10 cellular contexts compared by ENCODE assay signal in genomic region chr1:6180215-6180577, GRCh38. TPM values are rescaled to one million over a fixed set of nuclear protein-coding genes. Genes with fewer than 3 reads are reported as not detected.
DNase-seq lines count a peak whose midpoint lies in the region; ATAC-seq and TF ChIP-seq lines count a peak whose summit lies in the region.
"Had no signal": no experiment of that assay in that cellular context is flagged by ENCODE, and none has a peak within 500 bp of the region (broad histone marks: within the 10 kb centered on the region; RNA-seq: fewer than 3 reads in every experiment).

CHD5 (minus strand) TSS chr1:6180321; CDS start chr1:6180023, 298 bp downstream.

- no peak within 1 kb of the TSS for H2BK15ac ChIP-seq in IMR-90 (ENCODE audit: low read depth, low read length)

- no peak within 1 kb of the TSS for H2BK20ac ChIP-seq in IMR-90 (ENCODE audit: low read depth, low read length)

- H3K18ac ChIP-seq in IMR-90 (ENCODE audit: low read depth, low read length) (no peak within 1 kb of the TSS), trophoblast cell (ENCODE audit: low read length) (no peak within 1 kb of the TSS)

- H2BK5ac ChIP-seq in IMR-90 (ENCODE audit: low read depth, low read length, poor library complexity, severe bottlenecking) (no peak within 1 kb of the TSS), trophoblast cell (ENCODE audit: low read depth, low read length, poor library complexity) (no peak within 1 kb of the TSS)

- H3K79me1 ChIP-seq in IMR-90 (ENCODE audit: low read depth in 1 of 2, low read length in 2 of 2) (peaks cover 12% of the 10 kb centered on the region in 2 experiments), trophoblast cell (ENCODE audit: low read length) (no peaks in the 10 kb centered on the region)

- H3K4me3 ChIP-seq in IMR-90 (ENCODE audit: insufficient read depth, low read depth, low read length), result 0 out of 2 replicates have a peak within 1 kb of the TSS, but pooled peaks have one; percentile 10
- H3K4me3 ChIP-seq in trophoblast cell (ENCODE audit: low read depth, low read length), result no peak within 1 kb of the TSS

- in situ Hi-C loops in IMR-90 (cut with MboI; ENCODE audit: low sequenced_read_pairs), result no loop called here

- H3K79me2 ChIP-seq in trophoblast cell (ENCODE audit: control insufficient read depth, insufficient read depth, low read length, poor library complexity), result no peaks in the 10 kb centered on the region

- ATAC-seq in IMR-90 (ENCODE audit: low read depth), result peak; percentile 9; the same call in 1 of the 2 replicates
- no peak for ATAC-seq in GM21360 (IDR thresholded peaks at IDR 0.05; ENCODE audit: unreplicated experiment)
- ATAC-seq in GM21737 (IDR thresholded peaks at IDR 0.05; ENCODE audit: unreplicated experiment), result no peak

- no peak within 1 kb of the TSS for H3K23ac ChIP-seq in IMR-90 (ENCODE audit: low read depth, low read length)
- no peak within 1 kb of the TSS for H3K23ac ChIP-seq in trophoblast cell (ENCODE audit: low read length)

- DNase-seq in DMS79 (lab: John Stamatoyannopoulos, UW) (peak; percentile 15), IMR-90 (no peak), cerebellum (ENCODE audit: low spot score) (peak; percentile 80), trophoblast cell (no peak)
- DNase-seq in stimulated activated CD4-positive, alpha-beta T cell treated with anti-CD3 and anti-CD28 coated beads, Interleukin-1b, Interleukin-23, amount 100 ng/mL, for 48 hours, result no peak
- no peak for DNase-seq in stimulated activated CD8-positive, alpha-beta memory T cell treated with anti-CD3 and anti-CD28 coated beads, Interleukin-4, amount 100 ng/mL, for 48 hours
- DNase-seq: cortex of kidney had no signal

- CTCF ChIA-PET in IMR-90 (lab: Yijun Ruan, JAX), result no interaction called here

- H4K12ac ChIP-seq in trophoblast cell (ENCODE audit: low read depth, low read length), result no peak within 1 kb of the TSS

- no peak within 1 kb of the TSS for H4K8ac ChIP-seq in IMR-90 (ENCODE audit: low read depth in 2 of 2, low read length in 2 of 2)
- H4K8ac ChIP-seq in trophoblast cell (ENCODE audit: low read depth, low read length), result no peak within 1 kb of the TSS

- TF ChIP-seq CTCF in IMR-90 (conservative IDR thresholded peaks at IDR 0.05; ENCODE audit: low read depth, low read length), result 0 out of 2 replicates have a peak, but pooled peaks have one; percentile 16

- POLR2A ChIA-PET in IMR-90 (lab: Charles Lee; ENCODE audit: unreplicated experiment), result no interaction called here

- no peak within 1 kb of the TSS for H4K5ac ChIP-seq in IMR-90 (ENCODE audit: low read depth, low read length)

- no peak within 1 kb of the TSS for H3K4ac ChIP-seq in IMR-90 (ENCODE audit: low read depth, low read length)
- no peak within 1 kb of the TSS for H3K4ac ChIP-seq in trophoblast cell (ENCODE audit: low read depth, low read length)

- H2AK5ac ChIP-seq in IMR-90 (ENCODE audit: low read depth, low read length), result no peak within 1 kb of the TSS
- H2AK5ac ChIP-seq in trophoblast cell (ENCODE audit: low read length), result no peak within 1 kb of the TSS

- no peak within 1 kb of the TSS for H2BK12ac ChIP-seq in trophoblast cell (ENCODE audit: low read length)

- H2AFZ ChIP-seq in IMR-90 (replicated peaks; ENCODE audit: low read length, poor library complexity) (peak within 1 kb of the TSS; percentile 41), trophoblast cell (ENCODE audit: insufficient read depth, low read length, poor library complexity) (no peak within 1 kb of the TSS)

- H4K20me1 ChIP-seq in IMR-90 (ENCODE audit: insufficient read depth, low read length), result peaks cover 26% of the 10 kb centered on the region

- no peak within 1 kb of the TSS for H3K9ac ChIP-seq in IMR-90 (ENCODE audit: low read depth, low read length)
- H3K9ac ChIP-seq in trophoblast cell (ENCODE audit: low read length), result no peak within 1 kb of the TSS

- H3K14ac ChIP-seq in IMR-90 (replicated peaks; ENCODE audit: low read depth, low read length) (no peak within 1 kb of the TSS), trophoblast cell (ENCODE audit: low read length) (no peak within 1 kb of the TSS)

- H4K91ac ChIP-seq in IMR-90 (ENCODE audit: insufficient read depth, low read depth, low read length) (no peak within 1 kb of the TSS), trophoblast cell (ENCODE audit: low read depth, low read length) (no peak within 1 kb of the TSS)

- H3K9me3 ChIP-seq in IMR-90 (ENCODE audit: control insufficient read depth, insufficient read depth, low read length), result no peaks in the 10 kb centered on the region; the same call in 1 of the 2 replicates
- peaks cover 17% of the 10 kb centered on the region for H3K9me3 ChIP-seq in trophoblast cell (ENCODE audit: insufficient read depth, low read depth, low read length)

- H2BK120ac ChIP-seq in IMR-90 (ENCODE audit: low read depth, low read length) (no peak within 1 kb of the TSS), trophoblast cell (ENCODE audit: insufficient read depth, low read length, poor library complexity) (no peak within 1 kb of the TSS)

- dilution Hi-C loops in IMR-90 (cut with HindIII; ENCODE audit: low sequenced_read_pairs, unreplicated experiment), result no loop called here

- H3K4me1 ChIP-seq in IMR-90 (ENCODE audit: control insufficient read depth, insufficient read depth, low read length) (peaks cover 12% of the 10 kb centered on the region; the same call in 1 of the 2 replicates), trophoblast cell (ENCODE audit: control insufficient read depth in 1 of 2, insufficient read depth in 2 of 2, low read length in 2 of 2) (peaks cover 0 to 2% of the 10 kb centered on the region in 2 experiments)

- intact Hi-C loops in IMR-90 (cut with micrococcal nuclease), result no loop called here

- H3K36me3 ChIP-seq in IMR-90 (ENCODE audit: control insufficient read depth, insufficient read depth, low read length) (peaks cover 5% of the 10 kb centered on the region), trophoblast cell (ENCODE audit: control insufficient read depth in 1 of 2, insufficient read depth in 2 of 2, low read length in 2 of 2) (peaks cover 0 to 4% of the 10 kb centered on the region in 2 experiments)

- H3K9me1 ChIP-seq in IMR-90 (ENCODE audit: insufficient read depth, low read length), result peaks cover 9% of the 10 kb centered on the region

- TF ChIP-seq POLR2A in IMR-90 (IDR thresholded peaks at IDR 0.05; ENCODE audit: low read depth, low read length), result no peak

- H2AK9ac ChIP-seq in IMR-90 (replicated peaks; ENCODE audit: low read depth, low read length, poor library complexity), result peak within 1 kb of the TSS; percentile 33

- H3K4me2 ChIP-seq in IMR-90 (ENCODE audit: low read depth, low read length), result peak within 1 kb of the TSS; percentile 34; the same call in 1 of the 2 replicates
- H3K4me2 ChIP-seq in trophoblast cell (ENCODE audit: low read length), result peak within 1 kb of the TSS; percentile 60

- 1% methylated on average over 23 of the region's 46 CpGs; no CpG with 5 or more reads in 1 of the 2 experiments for WGBS in IMR-90 (ENCODE audit: extremely low coverage in 2 of 2, insufficient read length in 1 of 2), 2 experiments
- no CpG with 5 or more reads among the region's 46 CpGs for WGBS in trophoblast cell (ENCODE audit: extremely low coverage, insufficient coverage, insufficient read length)

- H3K27ac ChIP-seq in IMR-90 (ENCODE audit: insufficient read depth, low read length) (no peak within 1 kb of the TSS), trophoblast cell (ENCODE audit: low read depth, low read length) (no peak within 1 kb of the TSS)

- no peak within 1 kb of the TSS for H3K56ac ChIP-seq in IMR-90 (ENCODE audit: extremely low read depth, insufficient read depth, low read length)

- no TSS peak for BruUV-seq in IMR-90 (replicated peaks; lab: Mats Ljungman, UMichigan)

- peaks cover 51% of the 10 kb centered on the region for H3K27me3 ChIP-seq in IMR-90 (ENCODE audit: control insufficient read depth, insufficient read depth, low read length)
- peaks cover 46% of the 10 kb centered on the region for H3K27me3 ChIP-seq in trophoblast cell (ENCODE audit: insufficient read depth, low read length)

- TF ChIP-seq RAD21 in IMR-90 (IDR thresholded peaks at IDR 0.05; ENCODE audit: low read length), result no peak

TF ChIP-seq in IMR-90, 13 proteins besides CTCF, POLR2A, EP300 and RAD21:
- TF ChIP-seq MXI1 (IDR thresholded peaks at IDR 0.05; ENCODE audit: borderline replicate concordance, low read depth, low read length), result no peak
- TF ChIP-seq RFX5 (IDR thresholded peaks at IDR 0.05; ENCODE audit: low read depth, low read length), result no peak
- TF ChIP-seq CHD1 (IDR thresholded peaks at IDR 0.05; ENCODE audit: low read depth, low read length), result no peak
- no peak for TF ChIP-seq FOS (IDR thresholded peaks at IDR 0.05; ENCODE audit: low read depth, low read length)
- no peak for TF ChIP-seq RCOR1 (IDR thresholded peaks at IDR 0.05; ENCODE audit: insufficient replicate concordance, low read length)
- no peak for TF ChIP-seq ELK1 (IDR thresholded peaks at IDR 0.05; ENCODE audit: borderline replicate concordance, low read depth, low read length)
- no peak for TF ChIP-seq SMC3 (IDR thresholded peaks at IDR 0.05; ENCODE audit: low read depth, low read length)
- no peak for TF ChIP-seq MAFK (IDR thresholded peaks at IDR 0.05; ENCODE audit: low read depth, low read length)
- TF ChIP-seq NFE2L2 (IDR thresholded peaks at IDR 0.05; ENCODE audit: low read depth, low read length), result no peak
- no peak for TF ChIP-seq MAZ (IDR thresholded peaks at IDR 0.05; ENCODE audit: borderline replicate concordance, low read depth, low read length)
- no peak for TF ChIP-seq CEBPB (IDR thresholded peaks at IDR 0.05; ENCODE audit: low read depth, low read length)

RNA-seq across cellular contexts. Expression of gene CHD5, which starts in this region (rescaled TPM):
- under 0.01 TPM in 1 of 2 replicates, not detected in the other for total RNA-seq in IMR-90 (2012; rRNA removed)
- 0.06 and 0.09 TPM in 2 replicates for polyA plus RNA-seq in IMR-90 (2012; rRNA removed)
- 0.02 TPM in 1 of 2 replicates, not detected in the other for polyA plus RNA-seq in IMR-90 (2012; cell fraction: cytosol; rRNA removed)
- 0.37 and 0.48 TPM in 2 replicates for polyA plus RNA-seq in IMR-90 (2012; cell fraction: nucleus; rRNA removed; ENCODE audit: low replicate concordance)
- total RNA-seq in cerebellum, result 27.8 TPM
- 0.10 and 0.19 TPM in 2 replicates for polyA plus RNA-seq in trophoblast cell (2013)
- total RNA-seq: RPMI7951 had no signal

Comparison
In these comparisons a context has a peak if more than half of its experiments do, and no peak if none do; other contexts are left out.
1. RNA of gene CHD5 (total RNA-seq): 27.8 TPM in cerebellum (single experiment); under 0.01 TPM in IMR-90; every median in the first group is over 10 times any median in the second.
2. Peak in ATAC-seq, H3K4me3 ChIP-seq and H3K4me2 ChIP-seq in IMR-90; RNA of the gene not detected or under 1 TPM.
3. DNase-seq: peak in DMS79 (single experiment) and cerebellum (single experiment); none in IMR-90 (single experiment), trophoblast cell (0 of 2), stimulated activated CD4-positive, alpha-beta T cell treated with anti-CD3 and anti-CD28 coated beads, Interleukin-1b, Interleukin-23, amount 100 ng/mL, for 48 hours (single experiment) and stimulated activated CD8-positive, alpha-beta memory T cell treated with anti-CD3 and anti-CD28 coated beads, Interleukin-4, amount 100 ng/mL, for 48 hours (single experiment).